In the genomic region with DNA sequence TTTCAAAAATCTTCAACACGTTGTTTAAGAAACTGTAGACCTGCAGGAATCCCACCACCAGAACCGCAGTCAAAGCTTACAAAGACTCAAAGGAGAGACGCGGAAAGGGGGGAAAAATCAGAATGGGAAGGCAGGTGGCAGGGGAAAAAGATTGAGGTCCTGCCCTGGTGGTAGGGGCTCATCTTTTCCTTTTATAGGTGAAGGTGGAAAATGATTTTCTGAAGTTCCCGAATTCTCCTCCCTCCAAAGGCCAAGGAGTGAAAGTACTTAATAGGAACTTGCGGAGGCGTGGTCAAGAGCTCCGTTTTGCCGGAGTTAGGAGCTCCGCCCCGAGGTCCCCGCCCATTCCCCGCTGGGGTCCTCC, we compare ENCODE assay signal across 8 cellular contexts. TPM values are rescaled to one million over a fixed set of nuclear protein-coding genes. Genes with fewer than 3 reads are reported as not detected.
DNase-seq lines count a peak whose midpoint lies in the region; ATAC-seq, FAIRE-seq and TF ChIP-seq lines count a peak whose summit lies in the region.

No MANE protein-coding gene starts in this region.

- peak overlapping the region; percentile 82 for H3K9ac ChIP-seq in GM12878 (ENCODE audit: control insufficient read depth, insufficient read depth, low read length)

- no TSS peak for BruUV-seq in GM12878 (replicated peaks; lab: Mats Ljungman, UMichigan)

- TF ChIP-seq CTCF in GM23338 (conservative IDR thresholded peaks at IDR 0.05; ENCODE audit: low read depth in 2 of 2) (no peak), GM12878 (IDR thresholded peaks at IDR 0.05 in 2 of 3, conservative IDR thresholded peaks at IDR 0.05 in 1 of 3; ENCODE audit: control insufficient read depth in 2 of 3, extremely low read depth in 1 of 3, insufficient read depth in 1 of 3, low read depth in 3 of 3, low read length in 3 of 3) (no peak)

- peak overlapping the region; percentile 48; the same call in 1 of the 2 replicates for H2AFZ ChIP-seq in GM23338
- H2AFZ ChIP-seq in GM12878 (ENCODE audit: control insufficient read depth, low read depth, low read length) = peak overlapping the region; percentile 59

- DNase-seq in 8988T (peak; percentile 61), GM23338 (ENCODE audit: low spot score) (peak; percentile 99), RCC 7860 (ENCODE audit: low spot score) (peak; percentile 88), GM12878 (ENCODE audit: low read depth, low spot score) (peak; percentile 63), posterior vena cava (ENCODE audit: low spot score) (no peak), NCI-H774 (lab: John Stamatoyannopoulos, UW) (no peak)

- intact Hi-C loops in GM12878 (cut with micrococcal nuclease; ENCODE audit: unreplicated experiment) = loop anchor here (2.0 kb wide), 2 partner anchors 39 to 53 kb away; no protein-coding TSS in a partner anchor
- intact Hi-C loops in posterior vena cava (cut with DNase I) = loop anchor here in 1 of 2 donors (5.0 kb wide), 1 partner anchor 1009 kb away; no protein-coding TSS in a partner anchor

- H4K20me1 ChIP-seq in GM23338 (replicated peaks; ENCODE audit: insufficient read depth) = 0 out of 2 replicates have a peak, but pooled peaks cover 4% of the 10 kb centered on the region
- no peaks in the 10 kb centered on the region for H4K20me1 ChIP-seq in GM12878 (ENCODE audit: control insufficient read depth, insufficient read depth)

- no peaks in the 10 kb centered on the region for H3K9me2 ChIP-seq in GM23338 (ENCODE audit: insufficient read depth)

- peaks cover 16% of the 10 kb centered on the region for H3K4me1 ChIP-seq in GM23338 (ENCODE audit: insufficient read depth)
- peaks cover 7% of the 10 kb centered on the region; the same call in 1 of the 2 replicates for H3K4me1 ChIP-seq in GM12878 (ENCODE audit: control insufficient read depth, insufficient read depth, low read length)

- peak overlapping the region; percentile 96 for H3K27ac Mint-ChIP-seq in GM23338

- no peaks in the 10 kb centered on the region for H3K27me3 ChIP-seq in GM23338 (ENCODE audit: insufficient read depth)
- H3K27me3 ChIP-seq in GM12878 (replicated peaks in 1 of 2; ENCODE audit: control insufficient read depth in 2 of 2, insufficient read depth in 2 of 2, low read length in 1 of 2) = no peaks in the 10 kb centered on the region

- no peaks in the 10 kb centered on the region for H3K36me3 ChIP-seq in GM23338 (ENCODE audit: insufficient read depth)
- H3K36me3 ChIP-seq in GM12878 (ENCODE audit: control insufficient read depth in 2 of 2, insufficient read depth in 2 of 2, low read length in 1 of 2) = no peaks in the 10 kb centered on the region

- peaks cover 23% of the 10 kb centered on the region; the same call in 2 of the 3 replicates for H3K4me1 Mint-ChIP-seq in GM23338

- POLR2A ChIA-PET in GM12878 (lab: Charles Lee) = interaction anchor here (0.6 to 3.3 kb wide), 22 partner anchors 8 to 308 kb away, joined by 3 to 19 read pairs (median 5); no protein-coding TSS in a partner anchor

- RAD21 ChIA-PET in GM12878 (lab: Charles Lee; ENCODE audit: unreplicated experiment) = interaction anchor here (0.8 to 4.5 kb wide), 32 partner anchors 8 to 681 kb away, joined by 3 to 33 read pairs (median 6); a partner anchor contains a TSS

- H3K9me3 Mint-ChIP-seq in GM23338 = no peaks in the 10 kb centered on the region

- in situ Hi-C loops in GM12878 (cut with MboI) = no loop called here

- SMC1A ChIA-PET in GM12878 (lab: Charles Lee; ENCODE audit: uncharacterized antibody, unreplicated experiment) = interaction anchor here (1.0 to 6.4 kb wide), 27 partner anchors 9 to 613 kb away, joined by 3 to 48 read pairs (median 6); a partner anchor contains a TSS

- no peaks in the 10 kb centered on the region for H3F3A ChIP-seq in GM23338 (replicated peaks; ENCODE audit: low read depth)

- H3K4me2 ChIP-seq in GM23338 (peak overlapping the region; percentile 83), GM12878 (ENCODE audit: control insufficient read depth, insufficient read depth) (peak overlapping the region; percentile 43; the same call in 1 of the 2 replicates)

- TF ChIP-seq RAD21 in GM12878 (IDR thresholded peaks at IDR 0.05; ENCODE audit: insufficient read depth, low read depth, low read length) = no peak

- H3K4me3 ChIP-seq in GM23338 (peak overlapping the region; percentile 65), GM12878 (peak overlapping the region; percentile 65), iPS-11a (ENCODE audit: low read depth, low read length) (peak overlapping the region; percentile 98), skin epidermis (peak overlapping the region; percentile 46 to 89 (median 79))

- H3K9me3 ChIP-seq in GM12878 (replicated peaks; ENCODE audit: control insufficient read depth, insufficient read depth, low read length) = no peaks in the 10 kb centered on the region

- H3K36me3 Mint-ChIP-seq in GM23338 (ENCODE audit: low read depth) = 0 out of 3 replicates have a peak, but pooled peaks cover 4% of the 10 kb centered on the region

- TF ChIP-seq POLR2A in GM12878 (IDR thresholded peaks at IDR 0.05; ENCODE audit: low read depth, low read length) = no peak

- H3K27me3 Mint-ChIP-seq in GM23338 (ENCODE audit: insufficient read depth, low read depth, poor library complexity) = peaks cover 9% of the 10 kb centered on the region

- no peak for ATAC-seq in GM23338
- no peak for ATAC-seq in GM12878

- H3K79me2 ChIP-seq in GM23338 (replicated peaks; ENCODE audit: insufficient read depth) (peaks cover 38% of the 10 kb centered on the region), GM12878 (ENCODE audit: control insufficient read depth, insufficient read depth, low read length) (peaks cover 44% of the 10 kb centered on the region)

- no peak for TF ChIP-seq EP300 in GM12878 (IDR thresholded peaks at IDR 0.05; ENCODE audit: borderline replicate concordance in 1 of 2, control insufficient read depth in 1 of 2, low read depth in 2 of 2, low read length in 2 of 2)

- CTCF ChIA-PET in GM12878 (lab: Yijun Ruan, JAX) = interaction anchor here (1.1 to 4.1 kb wide), 7 partner anchors 22 to 303 kb away, joined by 3 to 27 read pairs (median 3); no protein-coding TSS in a partner anchor

- WGBS in GM12878 (ENCODE audit: insufficient coverage, insufficient replicate concordance, low lambda C conversion rate, missing lambda C conversion rate) = 2% methylated on average over 12 of the region's 13 CpGs

- FAIRE-seq in RCC 7860 (lab: Jason Lieb, UNC) (peak; percentile 87), GM12878 (lab: Jason Lieb, UNC) (peak; percentile 72)

- H3K27ac ChIP-seq in GM23338 (ENCODE audit: low read depth) (peak overlapping the region; percentile 95), GM12878 (ENCODE audit: control insufficient read depth, insufficient read depth) (peak overlapping the region; percentile 96), skin epidermis (peak overlapping the region in 20 of 21 experiments; percentile 75 to 99 (median 98))

- H3K4me3 Mint-ChIP-seq in GM23338 = peak overlapping the region; percentile 88

RNA-seq across cellular contexts. Expression of a gene that starts 0.7 kb away (rescaled TPM):
- 14.8 and 20.6 TPM in 2 replicates for total RNA-seq in GM23338 (2014; rRNA removed; shearing (Covaris generic))
- 50.6 and 56.5 TPM in 2 replicates for polyA plus RNA-seq in GM23338 (2016; fragmentation: Nextera tagmentation; extraction: Ambion mirVana)
- 53.8 and 60.1 TPM in 2 replicates for total RNA-seq in GM12878 (2013; cell fraction: nucleolus; rRNA removed)
- 13.8 and 19.2 TPM in 2 replicates for total RNA-seq in GM12878 (2014; rRNA removed)
- total RNA-seq in GM12878 (2014; rRNA removed; fragmentation: Illumina TruSeq; extraction: Trizol) = 25.1 and 26.1 TPM in 2 replicates
- 16.4 and 19.1 TPM in 2 replicates for total RNA-seq in GM12878 (2021)
- 8.1 TPM for polyA plus RNA-seq in GM12878 (2011; ENCODE audit: low read depth)
- 34.3 and 67.2 TPM in 2 replicates for polyA plus RNA-seq in GM12878 (2011; rRNA removed)
- 10.1 and 11.6 TPM in 2 replicates for polyA plus RNA-seq in GM12878 (2011; cell fraction: cytosol; rRNA removed)
- 25.2 and 26.0 TPM in 2 replicates for polyA plus RNA-seq in GM12878 (2011; cell fraction: nucleus; rRNA removed)
- polyA plus RNA-seq in GM12878 (2012) = 23.8 and 25.3 TPM in 2 replicates
- polyA plus RNA-seq in GM12878 (2014; fragmentation: Illumina TruSeq; extraction: Trizol) = 31.9 and 32.6 TPM in 2 replicates
- polyA plus RNA-seq in GM12878 (2014; fragmentation: Nextera tagmentation; extraction: Ambion mirVana) = 10 to 100 TPM; 34.7 to 40.8 TPM
- 12.6 and 24.5 TPM in 2 replicates for polyA plus RNA-seq in GM12878 (2014; rRNA removed)
- polyA plus RNA-seq in GM12878 (2016; fragmentation: Nextera tagmentation; extraction: Ambion mirVana) = 10 to 100 TPM; 30.7 to 33.8 TPM
- 13.2 and 17.4 TPM in 2 replicates for polyA minus RNA-seq in GM12878 (2011; rRNA and poly(A)+ RNA removed)
- 4.3 and 9.0 TPM in 2 replicates for polyA minus RNA-seq in GM12878 (2011; cell fraction: cytosol; rRNA and poly(A)+ RNA removed)
- 17.3 and 23.0 TPM in 2 replicates for polyA minus RNA-seq in GM12878 (2011; cell fraction: nucleus; rRNA and poly(A)+ RNA removed)
- 10 to 100 TPM; 36.3 to 38.6 TPM for total RNA-seq in posterior vena cava

RNA-seq across cellular contexts. Expression of a gene that starts 1.2 kb away (rescaled TPM):
- 23.3 and 30.6 TPM in 2 replicates for total RNA-seq in GM23338 (2014; rRNA removed; shearing (Covaris generic))
- polyA plus RNA-seq in GM23338 (2016; fragmentation: Nextera tagmentation; extraction: Ambion mirVana) = 29.9 and 33.3 TPM in 2 replicates
- total RNA-seq in GM12878 (2013; cell fraction: nucleolus; rRNA removed) = 83.0 and 89.3 TPM in 2 replicates
- 42.6 and 45.6 TPM in 2 replicates for total RNA-seq in GM12878 (2014; rRNA removed)
- 42.7 and 43.9 TPM in 2 replicates for total RNA-seq in GM12878 (2014; rRNA removed; fragmentation: Illumina TruSeq; extraction: Trizol)
- total RNA-seq in GM12878 (2021) = 50.7 and 55.1 TPM in 2 replicates
- polyA plus RNA-seq in GM12878 (2011; ENCODE audit: low read depth) = 24.6 TPM
- 34.2 and 51.1 TPM in 2 replicates for polyA plus RNA-seq in GM12878 (2011; rRNA removed)
- polyA plus RNA-seq in GM12878 (2011; cell fraction: cytosol; rRNA removed) = 12.6 and 16.9 TPM in 2 replicates
- 9.5 and 10.9 TPM in 2 replicates for polyA plus RNA-seq in GM12878 (2011; cell fraction: nucleus; rRNA removed)
- polyA plus RNA-seq in GM12878 (2012) = 35.2 and 38.3 TPM in 2 replicates
- 50.5 and 60.6 TPM in 2 replicates for polyA plus RNA-seq in GM12878 (2014; fragmentation: Illumina TruSeq; extraction: Trizol)
- 10 to 100 TPM; 30.2 to 36.2 TPM for polyA plus RNA-seq in GM12878 (2014; fragmentation: Nextera tagmentation; extraction: Ambion mirVana)
- polyA plus RNA-seq in GM12878 (2014; rRNA removed) = 20.8 and 24.8 TPM in 2 replicates
- 10 to 100 TPM; 64.9 to 65.3 TPM for polyA plus RNA-seq in GM12878 (2016; fragmentation: Nextera tagmentation; extraction: Ambion mirVana)
- polyA minus RNA-seq in GM12878 (2011; rRNA and poly(A)+ RNA removed) = 40.1 and 55.3 TPM in 2 replicates
- polyA minus RNA-seq in GM12878 (2011; cell fraction: cytosol; rRNA and poly(A)+ RNA removed) = 23.3 and 29.0 TPM in 2 replicates
- 30.6 and 58.7 TPM in 2 replicates for polyA minus RNA-seq in GM12878 (2011; cell fraction: nucleus; rRNA and poly(A)+ RNA removed)
- 10 to 100 TPM; 70.1 to 80.0 TPM for total RNA-seq in posterior vena cava

RNA-seq across cellular contexts. Expression of a gene that starts 46.5 kb away (rescaled TPM):
- 9.2 and 10.1 TPM in 2 replicates for total RNA-seq in GM23338 (2014; rRNA removed; shearing (Covaris generic))
- polyA plus RNA-seq in GM23338 (2016; fragmentation: Nextera tagmentation; extraction: Ambion mirVana) (13.7 and 18.0 TPM in 2 replicates), GM12878 (2011; rRNA removed) (189 and 280 TPM in 2 replicates), GM12878 (2014; fragmentation: Illumina TruSeq; extraction: Trizol) (219 and 380 TPM in 2 replicates), GM12878 (2014; fragmentation: Nextera tagmentation; extraction: Ambion mirVana) (100 to 1,000 TPM; 101 to 138 TPM), GM12878 (2014; rRNA removed) (155 and 174 TPM in 2 replicates), GM12878 (2016; fragmentation: Nextera tagmentation; extraction: Ambion mirVana) (100 to 1,000 TPM; 341 to 372 TPM)
- total RNA-seq in GM12878 (2013; cell fraction: nucleolus; rRNA removed) = 343 and 354 TPM in 2 replicates
- total RNA-seq in GM12878 (2014; rRNA removed) (106 and 108 TPM in 2 replicates), GM12878 (2014; rRNA removed; fragmentation: Illumina TruSeq; extraction: Trizol) (168 and 179 TPM in 2 replicates), GM12878 (2021) (169 and 181 TPM in 2 replicates), posterior vena cava (10 to 100 TPM; 54.9 to 55.0 TPM)
- 158 TPM for polyA plus RNA-seq in GM12878 (2011; ENCODE audit: low read depth)
- polyA plus RNA-seq in GM12878 (2011; cell fraction: cytosol; rRNA removed) = 33.8 and 38.8 TPM in 2 replicates
- 93.5 and 111 TPM in 2 replicates for polyA plus RNA-seq in GM12878 (2011; cell fraction: nucleus; rRNA removed)
- 313 and 387 TPM in 2 replicates for polyA plus RNA-seq in GM12878 (2012)
- polyA minus RNA-seq in GM12878 (2011; rRNA and poly(A)+ RNA removed) = 37.1 and 72.9 TPM in 2 replicates
- 31.5 and 42.2 TPM in 2 replicates for polyA minus RNA-seq in GM12878 (2011; cell fraction: cytosol; rRNA and poly(A)+ RNA removed)
- polyA minus RNA-seq in GM12878 (2011; cell fraction: nucleus; rRNA and poly(A)+ RNA removed) = 57.9 and 72.6 TPM in 2 replicates

Comparison
In these comparisons a context has a peak if more than half of its experiments do, and no peak if none do; other contexts are left out.
1. DNase-seq: peak in 8988T (single experiment), GM23338 (single experiment), RCC 7860 (single experiment) and GM12878 (single experiment); none in posterior vena cava (single experiment) and NCI-H774 (single experiment).
2. Peak in every context shown above with its lines, with median percentiles within 50 percentile points of each other: H3K27ac ChIP-seq and H3K4me3 ChIP-seq.